20 cellular contexts compared by ENCODE assay signal in genomic region chr4:180190382-180190781, GRCh38.
A peak's percentile ranks its signal among the peaks of the same experiment; 100 is the strongest.
DNase-seq lines count a peak whose midpoint lies in the region; ATAC-seq, FAIRE-seq and TF ChIP-seq lines count a peak whose summit lies in the region.
"Had no signal": no experiment of that assay in that cellular context is flagged by ENCODE, and none has a peak within 500 bp of the region (broad histone marks: within the 10 kb centered on the region; RNA-seq: fewer than 3 reads in every experiment).

No MANE protein-coding gene starts in this region.

- ATAC-seq in GM18519 (IDR thresholded peaks at IDR 0.05; ENCODE audit: low FRiP score, unreplicated experiment) (peak; percentile 92), GM21786 (IDR thresholded peaks at IDR 0.05; ENCODE audit: unreplicated experiment) (peak; percentile 86), HG03095 (IDR thresholded peaks at IDR 0.05; ENCODE audit: unreplicated experiment) (peak; percentile 54)
- ATAC-seq: left colon, mucosa of descending colon, right lobe of liver, SK-N-SH treated with all-trans-retinoic acid at 6 μM for 48 hours had no signal

- DNase-seq in NB4 (ENCODE audit: low read depth), result peak; percentile 13
- DNase-seq in neural progenitor cell (ENCODE audit: low spot score), result no peak
- no peak for DNase-seq in ecto neural progenitor cell (ENCODE audit: low spot score)
- DNase-seq in frontal cortex (ENCODE audit: low spot score in 2 of 2), result no peak
- no peak for DNase-seq in RCC 7860 (ENCODE audit: low spot score)
- DNase-seq: activated CD4-positive, alpha-beta memory T cell treated with anti-CD3 and anti-CD28 coated beads for 36 hours; activated T-cell treated with anti-CD3 and anti-CD28 coated beads, Interleukin-2, amount 50 U/mL, for 48 hours; effector memory CD4-positive, alpha-beta T cell; left colon; mucosa of descending colon; NCI-H1092 treated with DMSO at 0.1 percent for 48 hours; right lobe of liver; substantia nigra had no signal

- no peak overlapping the region for H3K9ac ChIP-seq in neural progenitor cell

- no peak overlapping the region for H3K27ac Mint-ChIP-seq in neural progenitor cell
- H3K27ac Mint-ChIP-seq: activated CD4-positive, alpha-beta memory T cell treated with anti-CD3 and anti-CD28 coated beads for 36 hours; IgD-negative memory B cell had no signal

- H3F3A ChIP-seq in neural progenitor cell (ENCODE audit: low read depth), result no peaks in the 10 kb centered on the region

- no peaks in the 10 kb centered on the region for H3K4me1 ChIP-seq in neural progenitor cell
- H3K4me1 ChIP-seq: right lobe of liver had no signal

- H3K79me2 ChIP-seq in neural progenitor cell (ENCODE audit: low read depth), result no peaks in the 10 kb centered on the region

- H3K36me3 ChIP-seq in neural progenitor cell, result no peaks in the 10 kb centered on the region
- H3K36me3 ChIP-seq: right lobe of liver had no signal

- no peak for TF ChIP-seq CTCF in NB4 (IDR thresholded peaks at IDR 0.05; ENCODE audit: low read depth, low read length)
- no peak for TF ChIP-seq CTCF in neural progenitor cell (IDR thresholded peaks at IDR 0.05)

- H3K4me1 Mint-ChIP-seq in neural progenitor cell, result no peaks in the 10 kb centered on the region
- H3K4me1 Mint-ChIP-seq: IgD-negative memory B cell had no signal

- H3K4me3 ChIP-seq in NB4 (ENCODE audit: low read depth, low read length) (no peak overlapping the region), neural progenitor cell (no peak overlapping the region)
- H3K4me3 ChIP-seq: mucosa of descending colon, right lobe of liver had no signal

- FAIRE-seq in frontal cortex (lab: Jason Lieb, UNC), result no peak
- no peak for FAIRE-seq in RCC 7860 (lab: Jason Lieb, UNC)
- FAIRE-seq: H54, TTC549 had no signal

- no peak overlapping the region for H3K4me2 ChIP-seq in neural progenitor cell

- no peak for TF ChIP-seq POLR2A in NB4 (IDR thresholded peaks at IDR 0.05; ENCODE audit: extremely low read depth, insufficient read length)

- no peaks in the 10 kb centered on the region for H3K36me3 Mint-ChIP-seq in neural progenitor cell
- H3K36me3 Mint-ChIP-seq: activated CD4-positive, alpha-beta memory T cell treated with anti-CD3 and anti-CD28 coated beads for 36 hours; IgD-negative memory B cell had no signal

- H4K20me1 ChIP-seq in neural progenitor cell (ENCODE audit: low read depth), result no peaks in the 10 kb centered on the region

- H3K9me3 Mint-ChIP-seq in neural progenitor cell, result no peaks in the 10 kb centered on the region

- no peaks in the 10 kb centered on the region for H3K27me3 ChIP-seq in neural progenitor cell
- H3K27me3 ChIP-seq: right lobe of liver had no signal

- no peaks in the 10 kb centered on the region for H3K27me3 Mint-ChIP-seq in neural progenitor cell (ENCODE audit: insufficient read depth, low read depth)
- H3K27me3 Mint-ChIP-seq: activated CD4-positive, alpha-beta memory T cell treated with anti-CD3 and anti-CD28 coated beads for 36 hours; IgD-negative memory B cell had no signal

- H2AFZ ChIP-seq in neural progenitor cell (replicated peaks), result no peak overlapping the region

- no peak overlapping the region for H3K27ac ChIP-seq in neural progenitor cell
- H3K27ac ChIP-seq: right lobe of liver had no signal

- H3K4me3 Mint-ChIP-seq in neural progenitor cell, result no peak overlapping the region
- H3K4me3 Mint-ChIP-seq: activated CD4-positive, alpha-beta memory T cell treated with anti-CD3 and anti-CD28 coated beads for 36 hours; IgD-negative memory B cell had no signal

- H3K9me3 ChIP-seq in neural progenitor cell (ENCODE audit: low read depth), result no peaks in the 10 kb centered on the region
- H3K9me3 ChIP-seq: mucosa of descending colon, right lobe of liver had no signal
